8 cellular contexts compared by ENCODE assay signal in genomic region chr3:39291903-39292329, GRCh38. TPM values are rescaled to one million over a fixed set of nuclear protein-coding genes. Genes with fewer than 3 reads are reported as not detected.
A peak's percentile ranks its signal among the peaks of the same experiment; 100 is the strongest.
DNase-seq lines count a peak whose midpoint lies in the region; ATAC-seq and TF ChIP-seq lines count a peak whose summit lies in the region.

No MANE protein-coding gene starts in this region.

- no peak overlapping the region for H3K4me3 Mint-ChIP-seq in CD4-positive, alpha-beta T cell

- TF ChIP-seq CTCF in CD4-positive, alpha-beta T cell (IDR thresholded peaks at IDR 0.05): peak; percentile 95
- peak in 2 of 3 donors; percentile 87 to 91 for TF ChIP-seq CTCF in omental fat pad (IDR thresholded peaks at IDR 0.05)
- peak; percentile 84 to 97 (median 91) for TF ChIP-seq CTCF in tibial nerve (IDR thresholded peaks at IDR 0.05)

- intact Hi-C loops in CD4-positive, alpha-beta T cell (cut with DNase I, micrococcal nuclease): loop anchor here (2.0 to 5.0 kb wide), 2 partner anchors 85 to 87 kb away; no protein-coding TSS in a partner anchor

- H3K27ac ChIP-seq in CD4-positive, alpha-beta T cell (ENCODE audit: low read depth, low read length): no peak overlapping the region
- H3K27ac ChIP-seq in tibial nerve: no peak overlapping the region

- POLR2A ChIA-PET in CD4-positive, alpha-beta T cell (lab: Charles Lee): interaction anchor here (0.7 to 1.4 kb wide), 5 partner anchors 11 to 165 kb away, joined by 3 to 4 read pairs (median 3); no protein-coding TSS in a partner anchor

- H3K27ac Mint-ChIP-seq in CD4-positive, alpha-beta T cell: no peak overlapping the region

- TF ChIP-seq EP300 in tibial nerve (IDR thresholded peaks at IDR 0.05): no peak

- 15 to 27% methylated on average over 5 of the region's 5 CpGs for WGBS in tibial nerve, 2 donors

- peaks cover 16% of the 10 kb centered on the region for H3K4me1 Mint-ChIP-seq in CD4-positive, alpha-beta T cell (ENCODE audit: low read depth)

- H3K27me3 Mint-ChIP-seq in CD4-positive, alpha-beta T cell: no peaks in the 10 kb centered on the region

- H3K36me3 ChIP-seq in tibial nerve: no peaks in the 10 kb centered on the region

- H3K27me3 ChIP-seq in CD4-positive, alpha-beta T cell (ENCODE audit: control insufficient read depth, insufficient read depth, low read length): no peaks in the 10 kb centered on the region
- H3K27me3 ChIP-seq in tibial nerve: no peaks in the 10 kb centered on the region

- H3K9me3 Mint-ChIP-seq in CD4-positive, alpha-beta T cell: no peaks in the 10 kb centered on the region

- peaks cover 0 to 10% (median 0%) of the 10 kb centered on the region in 4 donors for H3K4me1 ChIP-seq in tibial nerve

- H3K36me3 Mint-ChIP-seq in CD4-positive, alpha-beta T cell (ENCODE audit: low read depth): peaks cover 5% of the 10 kb centered on the region

- no peak overlapping the region for H3K4me3 ChIP-seq in tibial nerve

- ATAC-seq in CD4-positive, alpha-beta T cell (ENCODE audit: poor library complexity): peak; percentile 57
- ATAC-seq in omental fat pad (ENCODE audit: low FRiP score): no peak
- no peak for ATAC-seq in GM21390 (IDR thresholded peaks at IDR 0.05; ENCODE audit: unreplicated experiment)

- peak; percentile 48 to 76 (median 64) for DNase-seq in CD4-positive, alpha-beta T cell
- DNase-seq in HT1080 (ENCODE audit: low read depth) (peak; percentile 60), SHP77 treated with DMSO at 0.1 percent for 48 hours (lab: John Stamatoyannopoulos, UW) (peak; percentile 34), foreskin melanocyte (peak; percentile 42), omental fat pad (ENCODE audit: low spot score) (peak; percentile 72), tibial nerve (ENCODE audit: low spot score in 2 of 2) (peak; percentile 58 to 78)
- peak; percentile 58 for DNase-seq in activated T-helper 9 cell treated with anti-CD3 and anti-CD28 coated beads, Interleukin-2, amount 50 U/mL, for 16 hours (ENCODE audit: low read depth)

- no peak for TF ChIP-seq POLR2A in tibial nerve (IDR thresholded peaks at IDR 0.05)

- no peaks in the 10 kb centered on the region for H3K9me3 ChIP-seq in CD4-positive, alpha-beta T cell (ENCODE audit: control insufficient read depth, low read length)
- no peaks in the 10 kb centered on the region for H3K9me3 ChIP-seq in tibial nerve

- CTCF ChIA-PET in CD4-positive, alpha-beta T cell (lab: Charles Lee): interaction anchor here (0.6 to 4.8 kb wide), 20 partner anchors 11 to 191 kb away, joined by 3 to 68 read pairs (median 4); partner anchors contain the start of genes CX3CR1, RPSA and XIRP1

RNA-seq across cellular contexts. Expression of gene CX3CR1, which starts 12.1 kb away (rescaled TPM):
- under 1 TPM; 0.14 to 0.27 TPM for total RNA-seq in CD4-positive, alpha-beta T cell
- total RNA-seq in HT1080 (2014; rRNA removed; shearing (Covaris generic)): not detected in 2 replicates
- not detected in 2 replicates for polyA plus RNA-seq in HT1080 (2015; cell fraction: cytosol; rRNA removed)
- polyA plus RNA-seq in HT1080 (2015; cell fraction: nucleus; rRNA removed): not detected in 2 replicates
- under 1 TPM in 2 of 4 donors, not detected in 2; 0.19 to 0.63 TPM for total RNA-seq in omental fat pad
- 1 to 10 TPM in 3 of 4 donors, not detected in 1; 2.2 to 4.4 (median 3.1) TPM for total RNA-seq in tibial nerve

RNA-seq across cellular contexts. Expression of gene CCR8, which starts 37.6 kb away (rescaled TPM):
- total RNA-seq in CD4-positive, alpha-beta T cell: 1 to 10 TPM; 1.3 to 2.1 TPM
- not detected in 2 replicates for total RNA-seq in HT1080 (2014; rRNA removed; shearing (Covaris generic))
- not detected in 2 replicates for polyA plus RNA-seq in HT1080 (2015; cell fraction: cytosol; rRNA removed)
- not detected in 2 replicates for polyA plus RNA-seq in HT1080 (2015; cell fraction: nucleus; rRNA removed)
- total RNA-seq in omental fat pad (not detected), tibial nerve (not detected)
